Comparison of ENCODE assay signal across 1 cellular context in the genomic region with DNA sequence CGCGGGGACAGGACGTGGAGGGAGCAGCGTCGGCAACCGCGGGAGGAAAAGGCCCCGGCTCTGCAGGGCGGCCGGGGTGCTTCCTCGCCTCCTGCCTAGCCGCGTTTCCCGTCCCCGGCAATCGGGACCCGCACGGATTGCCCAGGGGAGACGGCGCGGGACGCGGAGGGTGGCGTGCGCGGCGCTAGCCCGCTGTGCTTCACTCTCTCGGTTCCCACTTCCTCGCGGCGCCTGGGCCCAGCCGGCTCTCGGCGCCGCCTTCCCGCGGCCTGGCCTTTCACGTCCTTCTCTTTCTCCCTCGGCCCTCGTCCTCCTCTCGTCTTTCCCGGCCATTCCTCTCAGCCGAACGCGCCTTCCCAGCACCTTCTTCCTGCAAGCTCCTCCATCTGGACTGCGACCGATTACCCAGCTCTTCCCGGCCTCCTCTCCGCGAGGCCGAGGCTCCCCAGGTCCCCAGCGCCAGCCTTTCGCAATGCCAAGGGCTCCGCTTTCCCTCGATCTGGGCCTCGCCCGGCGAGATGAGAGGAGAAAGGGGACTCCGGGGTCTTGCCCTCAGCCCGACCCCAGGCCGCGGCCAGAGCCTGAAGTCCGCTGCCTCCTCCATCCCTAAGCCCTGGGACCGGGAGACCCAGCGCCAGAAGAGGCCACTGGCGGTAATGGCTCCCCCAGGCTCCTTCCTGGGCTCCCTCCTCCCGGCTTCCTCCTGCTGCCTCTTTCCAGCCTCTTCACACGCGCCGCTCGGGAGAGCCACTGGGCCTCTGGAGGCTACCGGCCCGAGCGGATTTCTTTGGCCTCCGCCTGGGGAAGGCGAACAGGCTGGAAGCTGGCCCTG.
TF ChIP-seq lines count a peak whose summit lies in the region.

No MANE protein-coding gene starts in this region.

TF ChIP-seq in HepG2, 621 proteins besides CTCF, POLR2A, EP300 and RAD21 (continued from another document and continues in another):
- TF ChIP-seq KLF11 (CRISPR knock-in tag; IDR thresholded peaks at IDR 0.05), result no peak
- no peak; the same call in 1 of the 2 replicates for TF ChIP-seq ZFP36L2 (CRISPR knock-in tag; IDR thresholded peaks at IDR 0.05)
- TF ChIP-seq, protein P1, sequence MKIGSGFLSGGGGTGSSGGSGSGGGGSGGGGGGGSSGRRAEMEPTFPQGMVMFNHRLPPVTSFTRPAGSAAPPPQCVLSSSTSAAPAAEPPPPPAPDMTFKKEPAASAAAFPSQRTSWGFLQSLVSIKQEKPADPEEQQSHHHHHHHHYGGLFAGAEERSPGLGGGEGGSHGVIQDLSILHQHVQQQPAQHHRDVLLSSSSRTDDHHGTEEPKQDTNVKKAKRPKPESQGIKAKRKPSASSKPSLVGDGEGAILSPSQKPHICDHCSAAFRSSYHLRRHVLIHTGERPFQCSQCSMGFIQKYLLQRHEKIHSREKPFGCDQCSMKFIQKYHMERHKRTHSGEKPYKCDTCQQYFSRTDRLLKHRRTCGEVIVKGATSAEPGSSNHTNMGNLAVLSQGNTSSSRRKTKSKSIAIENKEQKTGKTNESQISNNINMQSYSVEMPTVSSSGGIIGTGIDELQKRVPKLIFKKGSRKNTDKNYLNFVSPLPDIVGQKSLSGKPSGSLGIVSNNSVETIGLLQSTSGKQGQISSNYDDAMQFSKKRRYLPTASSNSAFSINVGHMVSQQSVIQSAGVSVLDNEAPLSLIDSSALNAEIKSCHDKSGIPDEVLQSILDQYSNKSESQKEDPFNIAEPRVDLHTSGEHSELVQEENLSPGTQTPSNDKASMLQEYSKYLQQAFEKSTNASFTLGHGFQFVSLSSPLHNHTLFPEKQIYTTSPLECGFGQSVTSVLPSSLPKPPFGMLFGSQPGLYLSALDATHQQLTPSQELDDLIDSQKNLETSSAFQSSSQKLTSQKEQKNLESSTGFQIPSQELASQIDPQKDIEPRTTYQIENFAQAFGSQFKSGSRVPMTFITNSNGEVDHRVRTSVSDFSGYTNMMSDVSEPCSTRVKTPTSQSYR (CRISPR knock-in tag; IDR thresholded peaks at IDR 0.05; ENCODE audit: borderline replicate concordance), result peak; percentile 28
- peak; percentile 94; the same call in 1 of the 2 replicates for TF ChIP-seq GLI4 (CRISPR knock-in tag; IDR thresholded peaks at IDR 0.05; ENCODE audit: borderline replicate concordance)
- TF ChIP-seq ELF1 (CRISPR knock-in tag; IDR thresholded peaks at IDR 0.05), result no peak
- TF ChIP-seq, protein P2, sequence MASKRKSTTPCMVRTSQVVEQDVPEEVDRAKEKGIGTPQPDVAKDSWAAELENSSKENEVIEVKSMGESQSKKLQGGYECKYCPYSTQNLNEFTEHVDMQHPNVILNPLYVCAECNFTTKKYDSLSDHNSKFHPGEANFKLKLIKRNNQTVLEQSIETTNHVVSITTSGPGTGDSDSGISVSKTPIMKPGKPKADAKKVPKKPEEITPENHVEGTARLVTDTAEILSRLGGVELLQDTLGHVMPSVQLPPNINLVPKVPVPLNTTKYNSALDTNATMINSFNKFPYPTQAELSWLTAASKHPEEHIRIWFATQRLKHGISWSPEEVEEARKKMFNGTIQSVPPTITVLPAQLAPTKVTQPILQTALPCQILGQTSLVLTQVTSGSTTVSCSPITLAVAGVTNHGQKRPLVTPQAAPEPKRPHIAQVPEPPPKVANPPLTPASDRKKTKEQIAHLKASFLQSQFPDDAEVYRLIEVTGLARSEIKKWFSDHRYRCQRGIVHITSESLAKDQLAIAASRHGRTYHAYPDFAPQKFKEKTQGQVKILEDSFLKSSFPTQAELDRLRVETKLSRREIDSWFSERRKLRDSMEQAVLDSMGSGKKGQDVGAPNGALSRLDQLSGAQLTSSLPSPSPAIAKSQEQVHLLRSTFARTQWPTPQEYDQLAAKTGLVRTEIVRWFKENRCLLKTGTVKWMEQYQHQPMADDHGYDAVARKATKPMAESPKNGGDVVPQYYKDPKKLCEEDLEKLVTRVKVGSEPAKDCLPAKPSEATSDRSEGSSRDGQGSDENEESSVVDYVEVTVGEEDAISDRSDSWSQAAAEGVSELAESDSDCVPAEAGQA (IDR thresholded peaks at IDR 0.05; ENCODE audit: low read depth), result no peak; the same call in 1 of the 2 replicates
- TF ChIP-seq, protein P2 (CRISPR knock-in tag; IDR thresholded peaks at IDR 0.05; ENCODE audit: borderline replicate concordance), result peak; percentile 87
- TF ChIP-seq, protein P3, sequence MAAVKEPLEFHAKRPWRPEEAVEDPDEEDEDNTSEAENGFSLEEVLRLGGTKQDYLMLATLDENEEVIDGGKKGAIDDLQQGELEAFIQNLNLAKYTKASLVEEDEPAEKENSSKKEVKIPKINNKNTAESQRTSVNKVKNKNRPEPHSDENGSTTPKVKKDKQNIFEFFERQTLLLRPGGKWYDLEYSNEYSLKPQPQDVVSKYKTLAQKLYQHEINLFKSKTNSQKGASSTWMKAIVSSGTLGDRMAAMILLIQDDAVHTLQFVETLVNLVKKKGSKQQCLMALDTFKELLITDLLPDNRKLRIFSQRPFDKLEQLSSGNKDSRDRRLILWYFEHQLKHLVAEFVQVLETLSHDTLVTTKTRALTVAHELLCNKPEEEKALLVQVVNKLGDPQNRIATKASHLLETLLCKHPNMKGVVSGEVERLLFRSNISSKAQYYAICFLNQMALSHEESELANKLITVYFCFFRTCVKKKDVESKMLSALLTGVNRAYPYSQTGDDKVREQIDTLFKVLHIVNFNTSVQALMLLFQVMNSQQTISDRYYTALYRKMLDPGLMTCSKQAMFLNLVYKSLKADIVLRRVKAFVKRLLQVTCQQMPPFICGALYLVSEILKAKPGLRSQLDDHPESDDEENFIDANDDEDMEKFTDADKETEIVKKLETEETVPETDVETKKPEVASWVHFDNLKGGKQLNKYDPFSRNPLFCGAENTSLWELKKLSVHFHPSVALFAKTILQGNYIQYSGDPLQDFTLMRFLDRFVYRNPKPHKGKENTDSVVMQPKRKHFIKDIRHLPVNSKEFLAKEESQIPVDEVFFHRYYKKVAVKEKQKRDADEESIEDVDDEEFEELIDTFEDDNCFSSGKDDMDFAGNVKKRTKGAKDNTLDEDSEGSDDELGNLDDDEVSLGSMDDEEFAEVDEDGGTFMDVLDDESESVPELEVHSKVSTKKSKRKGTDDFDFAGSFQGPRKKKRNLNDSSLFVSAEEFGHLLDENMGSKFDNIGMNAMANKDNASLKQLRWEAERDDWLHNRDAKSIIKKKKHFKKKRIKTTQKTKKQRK (IDR thresholded peaks at IDR 0.05; ENCODE audit: low read length), result no peak
- TF ChIP-seq GABPB1 (CRISPR knock-in tag; IDR thresholded peaks at IDR 0.05), result peak; percentile 66; the same call in 1 of the 2 replicates
- TF ChIP-seq ZBTB8A (CRISPR knock-in tag; IDR thresholded peaks at IDR 0.05; ENCODE audit: borderline replicate concordance, low read depth), result no peak
- TF ChIP-seq ATAD3A (CRISPR knock-in tag; IDR thresholded peaks at IDR 0.05), result no peak
- TF ChIP-seq, protein P4, sequence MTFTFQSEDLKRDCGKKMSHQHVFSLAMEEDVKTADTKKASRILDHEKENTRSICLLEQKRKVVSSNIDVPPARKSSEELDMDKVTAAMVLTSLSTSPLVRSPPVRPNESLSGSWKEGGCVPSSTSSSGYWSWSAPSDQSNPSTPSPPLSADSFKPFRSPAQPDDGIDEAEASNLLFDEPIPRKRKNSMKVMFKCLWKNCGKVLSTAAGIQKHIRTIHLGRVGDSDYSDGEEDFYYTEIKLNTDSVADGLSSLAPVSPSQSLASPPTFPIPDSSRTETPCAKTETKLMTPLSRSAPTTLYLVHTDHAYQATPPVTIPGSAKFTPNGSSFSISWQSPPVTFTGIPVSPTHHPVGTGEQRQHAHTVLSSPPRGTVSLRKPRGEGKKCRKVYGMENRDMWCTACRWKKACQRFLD (CRISPR knock-in tag; IDR thresholded peaks at IDR 0.05; ENCODE audit: borderline replicate concordance), result no peak
- no peak for TF ChIP-seq ZMYM3 (CRISPR knock-in tag; IDR thresholded peaks at IDR 0.05)
- TF ChIP-seq TARDBP (CRISPR knock-in tag; IDR thresholded peaks at IDR 0.05), result no peak
- no peak for TF ChIP-seq HCFC1 (IDR thresholded peaks at IDR 0.05; ENCODE audit: low read depth, low read length)
- no peak for TF ChIP-seq ZNF570 (CRISPR knock-in tag; IDR thresholded peaks at IDR 0.05; ENCODE audit: borderline replicate concordance)
- TF ChIP-seq ZNF564 (CRISPR knock-in tag; IDR thresholded peaks at IDR 0.05), result peak; percentile 80; the same call in 1 of the 2 replicates
- peak; percentile 15 for TF ChIP-seq ASH2L (IDR thresholded peaks at IDR 0.05; ENCODE audit: insufficient read length, low read depth, low read length)
- TF ChIP-seq MIXL1 (CRISPR knock-in tag; IDR thresholded peaks at IDR 0.05), result no peak
- TF ChIP-seq ZFYVE20 (CRISPR knock-in tag; IDR thresholded peaks at IDR 0.05; ENCODE audit: borderline replicate concordance, low read depth), result no peak
- TF ChIP-seq CREB1 (IDR thresholded peaks at IDR 0.05), result no peak
- no peak for TF ChIP-seq CREB1 (CRISPR knock-in tag; IDR thresholded peaks at IDR 0.05)
- TF ChIP-seq TMF1 (CRISPR knock-in tag; IDR thresholded peaks at IDR 0.05; ENCODE audit: low read depth), result no peak
- peak; percentile 49 for TF ChIP-seq AGO1 (IDR thresholded peaks at IDR 0.05; ENCODE audit: low read depth, low read length, poor library complexity, severe bottlenecking)
- TF ChIP-seq, protein P5, sequence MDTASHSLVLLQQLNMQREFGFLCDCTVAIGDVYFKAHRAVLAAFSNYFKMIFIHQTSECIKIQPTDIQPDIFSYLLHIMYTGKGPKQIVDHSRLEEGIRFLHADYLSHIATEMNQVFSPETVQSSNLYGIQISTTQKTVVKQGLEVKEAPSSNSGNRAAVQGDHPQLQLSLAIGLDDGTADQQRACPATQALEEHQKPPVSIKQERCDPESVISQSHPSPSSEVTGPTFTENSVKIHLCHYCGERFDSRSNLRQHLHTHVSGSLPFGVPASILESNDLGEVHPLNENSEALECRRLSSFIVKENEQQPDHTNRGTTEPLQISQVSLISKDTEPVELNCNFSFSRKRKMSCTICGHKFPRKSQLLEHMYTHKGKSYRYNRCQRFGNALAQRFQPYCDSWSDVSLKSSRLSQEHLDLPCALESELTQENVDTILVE (CRISPR knock-in tag; IDR thresholded peaks at IDR 0.05), result no peak
- no peak for TF ChIP-seq SOX6 (IDR thresholded peaks at IDR 0.05)
- no peak for TF ChIP-seq SOX6 (CRISPR knock-in tag; IDR thresholded peaks at IDR 0.05)
- TF ChIP-seq, protein P6, sequence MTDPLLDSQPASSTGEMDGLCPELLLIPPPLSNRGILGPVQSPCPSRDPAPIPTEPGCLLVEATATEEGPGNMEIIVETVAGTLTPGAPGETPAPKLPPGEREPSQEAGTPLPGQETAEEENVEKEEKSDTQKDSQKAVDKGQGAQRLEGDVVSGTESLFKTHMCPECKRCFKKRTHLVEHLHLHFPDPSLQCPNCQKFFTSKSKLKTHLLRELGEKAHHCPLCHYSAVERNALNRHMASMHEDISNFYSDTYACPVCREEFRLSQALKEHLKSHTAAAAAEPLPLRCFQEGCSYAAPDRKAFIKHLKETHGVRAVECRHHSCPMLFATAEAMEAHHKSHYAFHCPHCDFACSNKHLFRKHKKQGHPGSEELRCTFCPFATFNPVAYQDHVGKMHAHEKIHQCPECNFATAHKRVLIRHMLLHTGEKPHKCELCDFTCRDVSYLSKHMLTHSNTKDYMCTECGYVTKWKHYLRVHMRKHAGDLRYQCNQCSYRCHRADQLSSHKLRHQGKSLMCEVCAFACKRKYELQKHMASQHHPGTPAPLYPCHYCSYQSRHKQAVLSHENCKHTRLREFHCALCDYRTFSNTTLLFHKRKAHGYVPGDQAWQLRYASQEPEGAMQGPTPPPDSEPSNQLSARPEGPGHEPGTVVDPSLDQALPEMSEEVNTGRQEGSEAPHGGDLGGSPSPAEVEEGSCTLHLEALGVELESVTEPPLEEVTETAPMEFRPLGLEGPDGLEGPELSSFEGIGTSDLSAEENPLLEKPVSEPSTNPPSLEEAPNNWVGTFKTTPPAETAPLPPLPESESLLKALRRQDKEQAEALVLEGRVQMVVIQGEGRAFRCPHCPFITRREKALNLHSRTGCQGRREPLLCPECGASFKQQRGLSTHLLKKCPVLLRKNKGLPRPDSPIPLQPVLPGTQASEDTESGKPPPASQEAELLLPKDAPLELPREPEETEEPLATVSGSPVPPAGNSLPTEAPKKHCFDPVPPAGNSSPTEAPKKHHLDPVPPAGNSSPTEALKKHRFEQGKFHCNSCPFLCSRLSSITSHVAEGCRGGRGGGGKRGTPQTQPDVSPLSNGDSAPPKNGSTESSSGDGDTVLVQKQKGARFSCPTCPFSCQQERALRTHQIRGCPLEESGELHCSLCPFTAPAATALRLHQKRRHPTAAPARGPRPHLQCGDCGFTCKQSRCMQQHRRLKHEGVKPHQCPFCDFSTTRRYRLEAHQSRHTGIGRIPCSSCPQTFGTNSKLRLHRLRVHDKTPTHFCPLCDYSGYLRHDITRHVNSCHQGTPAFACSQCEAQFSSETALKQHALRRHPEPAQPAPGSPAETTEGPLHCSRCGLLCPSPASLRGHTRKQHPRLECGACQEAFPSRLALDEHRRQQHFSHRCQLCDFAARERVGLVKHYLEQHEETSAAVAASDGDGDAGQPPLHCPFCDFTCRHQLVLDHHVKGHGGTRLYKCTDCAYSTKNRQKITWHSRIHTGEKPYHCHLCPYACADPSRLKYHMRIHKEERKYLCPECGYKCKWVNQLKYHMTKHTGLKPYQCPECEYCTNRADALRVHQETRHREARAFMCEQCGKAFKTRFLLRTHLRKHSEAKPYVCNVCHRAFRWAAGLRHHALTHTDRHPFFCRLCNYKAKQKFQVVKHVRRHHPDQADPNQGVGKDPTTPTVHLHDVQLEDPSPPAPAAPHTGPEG (CRISPR knock-in tag; IDR thresholded peaks at IDR 0.05), result peak; percentile 31; the same call in 1 of the 2 replicates
- TF ChIP-seq ZNF7 (CRISPR knock-in tag; IDR thresholded peaks at IDR 0.05), result no peak
- no peak for TF ChIP-seq RXRB (CRISPR knock-in tag; IDR thresholded peaks at IDR 0.05; ENCODE audit: borderline replicate concordance)
- peak; percentile 51; the same call in 1 of the 2 replicates for TF ChIP-seq SPEN (CRISPR knock-in tag; IDR thresholded peaks at IDR 0.05; ENCODE audit: low read depth)
- TF ChIP-seq ZNF878 (CRISPR knock-in tag; IDR thresholded peaks at IDR 0.05), result peak; percentile 38; the same call in 1 of the 2 replicates
- no peak for TF ChIP-seq RORA (CRISPR knock-in tag; IDR thresholded peaks at IDR 0.05)
- peak; percentile 68; the same call in 1 of the 2 replicates for TF ChIP-seq ZZZ3 (CRISPR knock-in tag; IDR thresholded peaks at IDR 0.05; ENCODE audit: borderline replicate concordance)
- no peak for TF ChIP-seq HNF4G (IDR thresholded peaks at IDR 0.05; ENCODE audit: borderline replicate concordance, low read depth, low read length)
- TF ChIP-seq HNF4G (CRISPR knock-in tag; IDR thresholded peaks at IDR 0.05; ENCODE audit: borderline replicate concordance, low read depth), result no peak; the same call in 1 of the 2 replicates
- TF ChIP-seq FOXC1 (CRISPR knock-in tag; IDR thresholded peaks at IDR 0.05; ENCODE audit: borderline replicate concordance), result peak; percentile 53; the same call in 1 of the 2 replicates
